ENCODE assay signal across 3 cellular contexts in the genomic region with DNA sequence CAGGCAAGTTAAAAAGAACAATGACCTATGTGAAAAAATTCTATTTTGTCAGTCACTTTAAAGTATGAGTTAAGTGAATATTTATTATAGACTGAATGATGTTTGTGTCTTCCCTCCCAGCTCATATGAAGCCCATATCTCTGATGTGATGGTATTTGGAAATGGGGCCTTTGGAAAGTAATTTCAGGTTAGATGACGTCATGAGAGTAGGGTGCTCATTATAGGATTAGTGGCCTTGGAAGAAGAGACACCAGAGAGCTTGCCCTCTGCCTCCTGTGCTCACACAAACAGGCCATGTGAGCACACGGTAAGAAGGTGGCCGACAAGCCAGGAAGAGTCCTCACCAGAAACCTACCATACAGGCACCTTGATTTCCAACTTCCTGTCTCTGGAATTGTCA.
A peak's percentile ranks its signal among the peaks of the same experiment; 100 is the strongest.
TF ChIP-seq lines count a peak whose summit lies in the region.

No MANE protein-coding gene starts in this region.

TF ChIP-seq in GM23338, 12 proteins besides CTCF, POLR2A, EP300 and RAD21 (continued from another document and continues in another):
- TF ChIP-seq, protein P1, sequence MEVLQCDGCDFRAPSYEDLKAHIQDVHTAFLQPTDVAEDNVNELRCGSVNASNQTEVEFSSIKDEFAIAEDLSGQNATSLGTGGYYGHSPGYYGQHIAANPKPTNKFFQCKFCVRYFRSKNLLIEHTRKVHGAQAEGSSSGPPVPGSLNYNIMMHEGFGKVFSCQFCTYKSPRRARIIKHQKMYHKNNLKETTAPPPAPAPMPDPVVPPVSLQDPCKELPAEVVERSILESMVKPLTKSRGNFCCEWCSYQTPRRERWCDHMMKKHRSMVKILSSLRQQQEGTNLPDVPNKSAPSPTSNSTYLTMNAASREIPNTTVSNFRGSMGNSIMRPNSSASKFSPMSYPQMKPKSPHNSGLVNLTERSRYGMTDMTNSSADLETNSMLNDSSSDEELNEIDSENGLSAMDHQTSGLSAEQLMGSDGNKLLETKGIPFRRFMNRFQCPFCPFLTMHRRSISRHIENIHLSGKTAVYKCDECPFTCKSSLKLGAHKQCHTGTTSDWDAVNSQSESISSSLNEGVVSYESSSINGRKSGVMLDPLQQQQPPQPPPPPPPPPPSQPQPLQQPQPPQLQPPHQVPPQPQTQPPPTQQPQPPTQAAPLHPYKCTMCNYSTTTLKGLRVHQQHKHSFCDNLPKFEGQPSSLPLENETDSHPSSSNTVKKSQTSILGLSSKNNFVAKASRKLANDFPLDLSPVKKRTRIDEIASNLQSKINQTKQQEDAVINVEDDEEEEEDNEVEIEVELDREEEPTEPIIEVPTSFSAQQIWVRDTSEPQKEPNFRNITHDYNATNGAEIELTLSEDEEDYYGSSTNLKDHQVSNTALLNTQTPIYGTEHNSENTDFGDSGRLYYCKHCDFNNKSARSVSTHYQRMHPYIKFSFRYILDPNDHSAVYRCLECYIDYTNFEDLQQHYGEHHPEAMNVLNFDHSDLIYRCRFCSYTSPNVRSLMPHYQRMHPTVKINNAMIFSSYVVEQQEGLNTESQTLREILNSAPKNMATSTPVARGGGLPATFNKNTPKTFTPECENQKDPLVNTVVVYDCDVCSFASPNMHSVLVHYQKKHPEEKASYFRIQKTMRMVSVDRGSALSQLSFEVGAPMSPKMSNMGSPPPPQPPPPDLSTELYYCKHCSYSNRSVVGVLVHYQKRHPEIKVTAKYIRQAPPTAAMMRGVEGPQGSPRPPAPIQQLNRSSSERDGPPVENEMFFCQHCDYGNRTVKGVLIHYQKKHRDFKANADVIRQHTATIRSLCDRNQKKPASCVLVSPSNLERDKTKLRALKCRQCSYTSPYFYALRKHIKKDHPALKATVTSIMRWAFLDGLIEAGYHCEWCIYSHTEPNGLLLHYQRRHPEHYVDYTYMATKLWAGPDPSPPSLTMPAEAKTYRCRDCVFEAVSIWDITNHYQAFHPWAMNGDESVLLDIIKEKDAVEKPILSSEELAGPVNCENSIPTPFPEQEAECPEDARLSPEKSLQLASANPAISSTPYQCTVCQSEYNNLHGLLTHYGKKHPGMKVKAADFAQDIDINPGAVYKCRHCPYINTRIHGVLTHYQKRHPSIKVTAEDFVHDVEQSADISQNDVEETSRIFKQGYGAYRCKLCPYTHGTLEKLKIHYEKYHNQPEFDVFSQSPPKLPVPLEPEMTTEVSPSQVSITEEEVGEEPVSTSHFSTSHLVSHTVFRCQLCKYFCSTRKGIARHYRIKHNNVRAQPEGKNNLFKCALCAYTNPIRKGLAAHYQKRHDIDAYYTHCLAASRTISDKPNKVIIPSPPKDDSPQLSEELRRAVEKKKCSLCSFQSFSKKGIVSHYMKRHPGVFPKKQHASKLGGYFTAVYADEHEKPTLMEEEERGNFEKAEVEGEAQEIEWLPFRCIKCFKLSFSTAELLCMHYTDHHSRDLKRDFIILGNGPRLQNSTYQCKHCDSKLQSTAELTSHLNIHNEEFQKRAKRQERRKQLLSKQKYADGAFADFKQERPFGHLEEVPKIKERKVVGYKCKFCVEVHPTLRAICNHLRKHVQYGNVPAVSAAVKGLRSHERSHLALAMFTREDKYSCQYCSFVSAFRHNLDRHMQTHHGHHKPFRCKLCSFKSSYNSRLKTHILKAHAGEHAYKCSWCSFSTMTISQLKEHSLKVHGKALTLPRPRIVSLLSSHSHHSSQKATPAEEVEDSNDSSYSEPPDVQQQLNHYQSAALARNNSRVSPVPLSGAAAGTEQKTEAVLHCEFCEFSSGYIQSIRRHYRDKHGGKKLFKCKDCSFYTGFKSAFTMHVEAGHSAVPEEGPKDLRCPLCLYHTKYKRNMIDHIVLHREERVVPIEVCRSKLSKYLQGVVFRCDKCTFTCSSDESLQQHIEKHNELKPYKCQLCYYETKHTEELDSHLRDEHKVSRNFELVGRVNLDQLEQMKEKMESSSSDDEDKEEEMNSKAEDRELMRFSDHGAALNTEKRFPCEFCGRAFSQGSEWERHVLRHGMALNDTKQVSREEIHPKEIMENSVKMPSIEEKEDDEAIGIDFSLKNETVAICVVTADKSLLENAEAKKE (CRISPR knock-in tag; IDR thresholded peaks at IDR 0.05): no peak
- TF ChIP-seq ZNF114 (CRISPR knock-in tag; IDR thresholded peaks at IDR 0.05) (no peak), POLR2AphosphoS5 (IDR thresholded peaks at IDR 0.05; ENCODE audit: low read depth) (no peak), ZNF331 (CRISPR knock-in tag; IDR thresholded peaks at IDR 0.05; ENCODE audit: low read depth) (no peak), NANOG (IDR thresholded peaks at IDR 0.05; ENCODE audit: borderline replicate concordance) (no peak)

TF ChIP-seq in HEK293, 187 proteins besides CTCF, POLR2A, EP300 and RAD21 (continued from another document):
- TF ChIP-seq, protein P2, sequence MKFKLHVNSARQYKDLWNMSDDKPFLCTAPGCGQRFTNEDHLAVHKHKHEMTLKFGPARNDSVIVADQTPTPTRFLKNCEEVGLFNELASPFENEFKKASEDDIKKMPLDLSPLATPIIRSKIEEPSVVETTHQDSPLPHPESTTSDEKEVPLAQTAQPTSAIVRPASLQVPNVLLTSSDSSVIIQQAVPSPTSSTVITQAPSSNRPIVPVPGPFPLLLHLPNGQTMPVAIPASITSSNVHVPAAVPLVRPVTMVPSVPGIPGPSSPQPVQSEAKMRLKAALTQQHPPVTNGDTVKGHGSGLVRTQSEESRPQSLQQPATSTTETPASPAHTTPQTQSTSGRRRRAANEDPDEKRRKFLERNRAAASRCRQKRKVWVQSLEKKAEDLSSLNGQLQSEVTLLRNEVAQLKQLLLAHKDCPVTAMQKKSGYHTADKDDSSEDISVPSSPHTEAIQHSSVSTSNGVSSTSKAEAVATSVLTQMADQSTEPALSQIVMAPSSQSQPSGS (tag by site-specific recombination; IDR thresholded peaks at IDR 0.05; ENCODE audit: low read depth): peak; percentile 35; the same call in 1 of the 2 replicates
- peak; percentile 74 for TF ChIP-seq SP7 (tag by site-specific recombination; IDR thresholded peaks at IDR 0.05)

TF ChIP-seq in K562, 482 proteins besides CTCF, POLR2A, EP300 and RAD21 (continued from another document):
- TF ChIP-seq, protein P3, sequence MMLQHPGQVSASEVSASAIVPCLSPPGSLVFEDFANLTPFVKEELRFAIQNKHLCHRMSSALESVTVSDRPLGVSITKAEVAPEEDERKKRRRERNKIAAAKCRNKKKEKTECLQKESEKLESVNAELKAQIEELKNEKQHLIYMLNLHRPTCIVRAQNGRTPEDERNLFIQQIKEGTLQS (IDR thresholded peaks at IDR 0.05): peak; percentile 52
- TF ChIP-seq, protein P3 (CRISPR knock-in tag; conservative IDR thresholded peaks at IDR 0.05): no peak
- TF ChIP-seq ATF7 (IDR thresholded peaks at IDR 0.05): peak; percentile 57; the same call in 1 of the 2 replicates
- TF ChIP-seq HNRNPL (IDR thresholded peaks at IDR 0.05; ENCODE audit: low read depth, low read length): no peak
